Comparison of ENCODE assay signal across 9 cellular contexts in genomic region chr11:6321961-6322362, GRCh38. TPM values are rescaled to one million over a fixed set of nuclear protein-coding genes. Genes with fewer than 3 reads are reported as not detected.
DNase-seq lines count a peak whose midpoint lies in the region; ATAC-seq, FAIRE-seq and TF ChIP-seq lines count a peak whose summit lies in the region.
"Had no signal": no experiment of that assay in that cellular context is flagged by ENCODE, and none has a peak within 500 bp of the region (broad histone marks: within the 10 kb centered on the region; RNA-seq: fewer than 3 reads in every experiment).

No MANE protein-coding gene starts in this region.

- WGBS in HepG2 (ENCODE audit: low lambda C conversion rate) = 27% methylated on average over 2 of the region's 2 CpGs

- DNase-seq in SIG-M5 treated with dmso at 0.1 percent for 504 hours (lab: John Stamatoyannopoulos, UW; ENCODE audit: unreplicated experiment) (peak; percentile 28), SIG-M5 (lab: John Stamatoyannopoulos, UW) (no peak), foreskin fibroblast (peak; percentile 43 to 74), stromal cell of bone marrow (ENCODE audit: low read depth) (peak; percentile 65), HepG2 (ENCODE audit: low spot score) (no peak), GM19240 (ENCODE audit: insufficient read length, low spot score) (no peak)
- peak; percentile 26 for DNase-seq in T-helper 2 cell treated with Interferon-gamma antibody and Interleukin-4, amounts not matched to agents 5 μg/mL and 100 μg/mL, for 36 hours (ENCODE audit: low spot score)
- no peak for DNase-seq in CD8-positive, alpha-beta memory T cell

- peaks cover 3% of the 10 kb centered on the region for H3K27me3 Mint-ChIP-seq in T-helper 2 cell treated with Interferon-gamma antibody and Interleukin-4, amounts not matched to agents 5 μg/mL and 100 μg/mL, for 36 hours (ENCODE audit: low read depth)
- H3K27me3 Mint-ChIP-seq in CD8-positive, alpha-beta memory T cell = peaks cover 29 to 50% of the 10 kb centered on the region in 2 donors

- H2AFZ ChIP-seq in HepG2 (ENCODE audit: low read length) = no peak overlapping the region

- H3K9ac ChIP-seq in HepG2 (ENCODE audit: insufficient read depth, low read depth, low read length) = no peak overlapping the region

- peak overlapping the region in 1 of 2 donors; percentile 1 for H3K4me3 ChIP-seq in foreskin fibroblast (ENCODE audit: low read depth in 1 of 2, low read length in 2 of 2)
- no peak overlapping the region for H3K4me3 ChIP-seq in HepG2 (replicated peaks in 1 of 3; ENCODE audit: insufficient read depth in 1 of 3, low read depth in 2 of 3, low read length in 3 of 3)
- H3K4me3 ChIP-seq in CD8-positive, alpha-beta memory T cell (ENCODE audit: low read length) = no peak overlapping the region

- FAIRE-seq in HepG2 (lab: Jason Lieb, UNC) = no peak

- ATAC-seq in HepG2 = no peak

- CTCF ChIA-PET in HepG2 (lab: Yijun Ruan, JAX; ENCODE audit: low intra/inter-chr PET ratio, low total read pairs) = no interaction called here
- CTCF ChIA-PET in CD8-positive, alpha-beta memory T cell (lab: Charles Lee) = no interaction called here

- no peaks in the 10 kb centered on the region for H4K20me1 ChIP-seq in HepG2 (ENCODE audit: insufficient read depth, low read length)

- no peaks in the 10 kb centered on the region for H3K4me1 ChIP-seq in HepG2 (ENCODE audit: insufficient read depth, low read length)
- no peaks in the 10 kb centered on the region for H3K4me1 ChIP-seq in CD8-positive, alpha-beta memory T cell (ENCODE audit: insufficient read depth, low read length)

- peaks cover 2% of the 10 kb centered on the region for H3K36me3 Mint-ChIP-seq in T-helper 2 cell treated with Interferon-gamma antibody and Interleukin-4, amounts not matched to agents 5 μg/mL and 100 μg/mL, for 36 hours (ENCODE audit: low read depth)
- H3K36me3 Mint-ChIP-seq in CD8-positive, alpha-beta memory T cell = no peaks in the 10 kb centered on the region

- peak overlapping the region; percentile 96 for H3K27ac Mint-ChIP-seq in T-helper 2 cell treated with Interferon-gamma antibody and Interleukin-4, amounts not matched to agents 5 μg/mL and 100 μg/mL, for 36 hours
- no peak overlapping the region for H3K27ac Mint-ChIP-seq in CD8-positive, alpha-beta memory T cell

- no peak for TF ChIP-seq POLR2A in HepG2 (IDR thresholded peaks at IDR 0.05; ENCODE audit: insufficient read depth in 1 of 2, low read depth in 2 of 2, low read length in 2 of 2)

- POLR2A ChIA-PET in HepG2 (lab: Yijun Ruan, JAX) = no interaction called here
- POLR2A ChIA-PET in CD8-positive, alpha-beta memory T cell (lab: Charles Lee) = no interaction called here

- no peaks in the 10 kb centered on the region for H3K36me3 ChIP-seq in HepG2 (replicated peaks in 1 of 2; ENCODE audit: control insufficient read depth in 1 of 2, insufficient read depth in 2 of 2, low read length in 2 of 2)
- H3K36me3 ChIP-seq in CD8-positive, alpha-beta memory T cell (ENCODE audit: insufficient read depth, low read length) = no peaks in the 10 kb centered on the region

- H3K4me3 Mint-ChIP-seq in T-helper 2 cell treated with Interferon-gamma antibody and Interleukin-4, amounts not matched to agents 5 μg/mL and 100 μg/mL, for 36 hours = peak overlapping the region; percentile 84
- no peak overlapping the region for H3K4me3 Mint-ChIP-seq in CD8-positive, alpha-beta memory T cell

- in situ Hi-C loops in HepG2 (cut with HindIII; ENCODE audit: extremely low pct_ligation_motif_present, low pct_unique_long_range_greater_than_20kb) = no loop called here

- no peaks in the 10 kb centered on the region for H3K79me2 ChIP-seq in HepG2 (ENCODE audit: insufficient read depth, low read length)

- H3K4me2 ChIP-seq in HepG2 (ENCODE audit: low read depth, low read length) = no peak overlapping the region

- no peak for TF ChIP-seq RAD21 in HepG2 (CRISPR knock-in tag; IDR thresholded peaks at IDR 0.05)

- intact Hi-C loops in HepG2 (cut with micrococcal nuclease; ENCODE audit: unreplicated experiment) = no loop called here

- peaks cover 31% of the 10 kb centered on the region for H3K4me1 Mint-ChIP-seq in T-helper 2 cell treated with Interferon-gamma antibody and Interleukin-4, amounts not matched to agents 5 μg/mL and 100 μg/mL, for 36 hours (ENCODE audit: low read depth)
- H3K4me1 Mint-ChIP-seq in CD8-positive, alpha-beta memory T cell = peaks cover 11 to 15% (median 14%) of the 10 kb centered on the region in 3 donors

- H3K27ac ChIP-seq in HepG2 (ENCODE audit: extremely low read length, insufficient read depth, low read length) = no peak overlapping the region
- no peak overlapping the region for H3K27ac ChIP-seq in CD8-positive, alpha-beta memory T cell (ENCODE audit: low read depth, low read length)
- H3K27ac ChIP-seq: C4-2B had no signal

- H3K27me3 ChIP-seq in HepG2 (ENCODE audit: control insufficient read depth in 1 of 2, insufficient read depth in 2 of 2, low read length in 2 of 2) = peaks cover 1 to 25% of the 10 kb centered on the region in 2 experiments; a peak in 3 of 5 replicates
- H3K27me3 ChIP-seq in CD8-positive, alpha-beta memory T cell (ENCODE audit: insufficient read depth, low read length, poor library complexity, severe bottlenecking) = peaks cover 4% of the 10 kb centered on the region

- no TSS peak for BruUV-seq in HepG2 (replicated peaks; lab: Mats Ljungman, UMichigan)

- TF ChIP-seq CTCF in foreskin fibroblast (IDR thresholded peaks at IDR 0.05; ENCODE audit: low read depth, low read length) = no peak
- no peak for TF ChIP-seq CTCF in HepG2 (CRISPR knock-in tag; IDR thresholded peaks at IDR 0.05)

- TF ChIP-seq EP300 in HepG2 (IDR thresholded peaks at IDR 0.05; ENCODE audit: low read depth in 2 of 2, low read length in 2 of 2) = no peak
- TF ChIP-seq EP300 in HepG2 (CRISPR knock-in tag; IDR thresholded peaks at IDR 0.05; ENCODE audit: borderline replicate concordance) = no peak

- no peaks in the 10 kb centered on the region for H3K9me3 ChIP-seq in HepG2 (ENCODE audit: low read length)
- H3K9me3 ChIP-seq in CD8-positive, alpha-beta memory T cell (ENCODE audit: low read length) = no peaks in the 10 kb centered on the region

- H3K9me3 Mint-ChIP-seq in T-helper 2 cell treated with Interferon-gamma antibody and Interleukin-4, amounts not matched to agents 5 μg/mL and 100 μg/mL, for 36 hours = no peaks in the 10 kb centered on the region
- H3K9me3 Mint-ChIP-seq in CD8-positive, alpha-beta memory T cell = no peaks in the 10 kb centered on the region

TF ChIP-seq in HepG2, 621 proteins besides CTCF, POLR2A, EP300 and RAD21 (continues in another document):
- TF ChIP-seq MBD4 (IDR thresholded peaks at IDR 0.05; ENCODE audit: borderline replicate concordance, low read length) (no peak), KDM1A (CRISPR knock-in tag; IDR thresholded peaks at IDR 0.05) (no peak), HDAC2 (CRISPR knock-in tag; IDR thresholded peaks at IDR 0.05) (no peak), AFF4 (CRISPR knock-in tag; IDR thresholded peaks at IDR 0.05) (no peak)

RNA-seq across cellular contexts. Expression of gene CAVIN3, which starts 1.7 kb away (rescaled TPM):
- not detected in 2 replicates for total RNA-seq in HepG2 (2016; rRNA removed; fragmentation: Illumina TruSeq; extraction: Trizol)
- not detected in 2 replicates for total RNA-seq in HepG2 (2016; cell fraction: cytosol; rRNA removed; fragmentation: Illumina TruSeq; extraction: Trizol; ENCODE audit: low read depth)
- total RNA-seq in HepG2 (2016; cell fraction: insoluble cytoplasmic fraction; rRNA removed; fragmentation: Illumina TruSeq; extraction: Trizol) = not detected in 2 replicates
- total RNA-seq in HepG2 (2016; cell fraction: membrane; rRNA removed; fragmentation: Illumina TruSeq; extraction: Trizol) = not detected in 2 replicates
- total RNA-seq in HepG2 (2016; cell fraction: nucleus; rRNA removed; fragmentation: Illumina TruSeq; extraction: Trizol) = not detected in 2 replicates
- polyA plus RNA-seq in HepG2 (2011; rRNA removed) = not detected in 2 replicates
- polyA plus RNA-seq in HepG2 (2011; cell fraction: cytosol; rRNA removed) = not detected in 2 replicates
- polyA plus RNA-seq in HepG2 (2011; cell fraction: nucleus; rRNA removed) = not detected in 2 replicates
- polyA plus RNA-seq in HepG2 (2012) = not detected in 2 replicates
- polyA plus RNA-seq in HepG2 (2016; cell fraction: cytosol; fragmentation: Illumina TruSeq; extraction: Trizol; ENCODE audit: low read depth) = not detected in 2 replicates
- polyA plus RNA-seq in HepG2 (2016; cell fraction: insoluble cytoplasmic fraction; fragmentation: Illumina TruSeq; extraction: Trizol; ENCODE audit: low read depth) = not detected in 2 replicates
- not detected in 2 replicates for polyA plus RNA-seq in HepG2 (2016; cell fraction: membrane; fragmentation: Illumina TruSeq; extraction: Trizol; ENCODE audit: low read depth)
- polyA plus RNA-seq in HepG2 (2016; cell fraction: nucleus; fragmentation: Illumina TruSeq; extraction: Trizol; ENCODE audit: insufficient read depth, low read depth) = not detected in 2 replicates
- 8.6 TPM in 1 of 2 replicates, not detected in the other for polyA minus RNA-seq in HepG2 (2011; rRNA and poly(A)+ RNA removed; ENCODE audit: low replicate concordance)
- polyA minus RNA-seq in HepG2 (2011; cell fraction: cytosol; rRNA and poly(A)+ RNA removed) = not detected in 2 replicates
- polyA minus RNA-seq in HepG2 (2011; cell fraction: nucleus; rRNA and poly(A)+ RNA removed) = not detected in 2 replicates
- total RNA-seq in CD8-positive, alpha-beta memory T cell = 10 to 100 TPM; 72.5 to 75.5 TPM
- polyA plus RNA-seq in CD8-positive, alpha-beta memory T cell = not detected

Comparison
In these comparisons a context has a peak if more than half of its experiments do, and no peak if none do; other contexts are left out.
1. DNase-seq: peak in SIG-M5 treated with dmso at 0.1 percent for 504 hours (single experiment), T-helper 2 cell treated with Interferon-gamma antibody and Interleukin-4, amounts not matched to agents 5 μg/mL and 100 μg/mL, for 36 hours (single experiment), foreskin fibroblast (2 of 2) and stromal cell of bone marrow (single experiment); none in SIG-M5 (single experiment), HepG2 (single experiment), GM19240 (single experiment) and CD8-positive, alpha-beta memory T cell (0 of 5).
2. RNA of gene CAVIN3, which starts 1.7 kb away (total RNA-seq): 72.5 to 75.5 TPM in CD8-positive, alpha-beta memory T cell; not detected in HepG2; every median in the first group is over 10 times any median in the second.